8 cellular contexts compared by ENCODE assay signal in genomic region chr6:24720131-24720603, GRCh38. TPM values are rescaled to one million over a fixed set of nuclear protein-coding genes. Genes with fewer than 3 reads are reported as not detected.
DNase-seq lines count a peak whose midpoint lies in the region; ATAC-seq, FAIRE-seq and TF ChIP-seq lines count a peak whose summit lies in the region.

No MANE protein-coding gene starts in this region.

- H3K27ac Mint-ChIP-seq in CD14-positive monocyte = peak overlapping the region; percentile 96 to 100 (median 99)
- H3K27ac Mint-ChIP-seq in activated naive CD4-positive, alpha-beta T cell treated with anti-CD3 and anti-CD28 coated beads for 36 hours = peak overlapping the region; percentile 95

- no peak for TF ChIP-seq POLR2A in HCT116 (IDR thresholded peaks at IDR 0.05; ENCODE audit: borderline replicate concordance, extremely low read depth, insufficient read depth, insufficient read length)
- no peak for TF ChIP-seq POLR2A in tibial nerve (IDR thresholded peaks at IDR 0.05)

- WGBS in pancreas, 2 donors = 0 to 1% methylated on average over 30 to 39 of the region's 39 CpGs
- WGBS in tibial nerve, 2 donors = 0% methylated on average over 22 to 35 of the region's 39 CpGs

- no peak for TF ChIP-seq EP300 in tibial nerve (IDR thresholded peaks at IDR 0.05)

- H3K9me2 ChIP-seq in HCT116 (ENCODE audit: insufficient read depth) = no peaks in the 10 kb centered on the region

- intact Hi-C loops in CD14-positive monocyte (cut with micrococcal nuclease) = loop anchor here in 1 of 2 donors (2.0 to 10.0 kb wide), 5 partner anchors 23 to 285 kb away; partner anchors contain the start of genes ACOT13, GMNN and TDP2
- intact Hi-C loops in HCT116 (cut with micrococcal nuclease) = loop anchor here (5.0 kb wide), 1 partner anchor 47 kb away; no protein-coding TSS in a partner anchor
- intact Hi-C loops in activated naive CD4-positive, alpha-beta T cell treated with anti-CD3 and anti-CD28 coated beads for 36 hours (cut with micrococcal nuclease) = loop anchor here (1.0 to 2.0 kb wide), 4 partner anchors 8 to 295 kb away; partner anchors contain the start of gene RIPOR2
- intact Hi-C loops in head of caudate nucleus (cut with DNase I) = loop anchor here (2.0 kb wide), 1 partner anchor 53 kb away; the partner anchor contains the start of genes ACOT13 and TDP2
- intact Hi-C loops in pancreas (cut with DNase I) = no loop called here

- BruUV-seq in HCT116 (replicated peaks; lab: Mats Ljungman, UMichigan) = no TSS peak

- H3K27me3 Mint-ChIP-seq in CD14-positive monocyte (ENCODE audit: low read depth in 3 of 3) = peaks cover 1 to 2% (median 1%) of the 10 kb centered on the region in 3 donors
- H3K27me3 Mint-ChIP-seq in activated naive CD4-positive, alpha-beta T cell treated with anti-CD3 and anti-CD28 coated beads for 36 hours (ENCODE audit: low read depth) = no peaks in the 10 kb centered on the region

- H3K4me1 Mint-ChIP-seq in CD14-positive monocyte = peaks cover 40% of the 10 kb centered on the region
- peaks cover 36% of the 10 kb centered on the region for H3K4me1 Mint-ChIP-seq in activated naive CD4-positive, alpha-beta T cell treated with anti-CD3 and anti-CD28 coated beads for 36 hours (ENCODE audit: low read depth)

- no peaks in the 10 kb centered on the region for H3K9me3 ChIP-seq in HCT116 (ENCODE audit: control insufficient read depth in 1 of 2, insufficient read depth in 1 of 2, low read depth in 1 of 2, low read length in 2 of 2)
- no peaks in the 10 kb centered on the region for H3K9me3 ChIP-seq in RWPE2 (ENCODE audit: severe bottlenecking)
- H3K9me3 ChIP-seq in pancreas = no peaks in the 10 kb centered on the region
- no peaks in the 10 kb centered on the region for H3K9me3 ChIP-seq in tibial nerve

- RAD21 ChIA-PET in HCT116 (lab: Charles Lee; ENCODE audit: low non-redundant PET in 1 of 2, low total read pairs in 2 of 2, uncharacterized antibody in 2 of 2, unreplicated experiment in 2 of 2) = no interaction called here

- peak overlapping the region; percentile 99 for H3K9ac ChIP-seq in HCT116 (ENCODE audit: low read length)

- CTCF ChIA-PET in HCT116 (lab: Charles Lee) = no interaction called here
- CTCF ChIA-PET in activated naive CD4-positive, alpha-beta T cell treated with anti-CD3 and anti-CD28 coated beads for 36 hours (lab: Charles Lee) = interaction anchor here (2.1 kb wide), 1 partner anchor 13 kb away, joined by 10 read pairs; no protein-coding TSS in a partner anchor

- H3K4me1 ChIP-seq in HCT116 (ENCODE audit: control insufficient read depth in 1 of 2, insufficient read depth in 2 of 2, low read length in 2 of 2) (peaks cover 16 to 30% of the 10 kb centered on the region in 2 experiments; a peak in 3 of 4 replicates), RWPE2 (ENCODE audit: insufficient read depth, poor library complexity, severe bottlenecking) (peaks cover 14% of the 10 kb centered on the region), pancreas (peaks cover 4 to 24% (median 10%) of the 10 kb centered on the region in 3 donors), tibial nerve (peaks cover 0 to 41% (median 20%) of the 10 kb centered on the region in 4 donors)

- H3K9me3 Mint-ChIP-seq in CD14-positive monocyte = peaks cover 0 to 2% (median 0%) of the 10 kb centered on the region in 7 donors
- H3K9me3 Mint-ChIP-seq in activated naive CD4-positive, alpha-beta T cell treated with anti-CD3 and anti-CD28 coated beads for 36 hours = no peaks in the 10 kb centered on the region

- H3K36me3 Mint-ChIP-seq in CD14-positive monocyte = peaks cover 34 to 35% of the 10 kb centered on the region in 2 donors
- H3K36me3 Mint-ChIP-seq in activated naive CD4-positive, alpha-beta T cell treated with anti-CD3 and anti-CD28 coated beads for 36 hours (ENCODE audit: low read depth) = peaks cover 44% of the 10 kb centered on the region

- H3K4me2 ChIP-seq in HCT116 (ENCODE audit: low read length) = peak overlapping the region; percentile 90

- H4K20me1 ChIP-seq in HCT116 (ENCODE audit: insufficient read depth) = peaks cover 11% of the 10 kb centered on the region; the same call in 1 of the 2 replicates

- TF ChIP-seq CTCF in CD14-positive monocyte (IDR thresholded peaks at IDR 0.05) (no peak), HCT116 (IDR thresholded peaks at IDR 0.05 in 2 of 3, conservative IDR thresholded peaks at IDR 0.05 in 1 of 3; ENCODE audit: borderline replicate concordance in 1 of 3, insufficient read depth in 1 of 3, low read depth in 2 of 3, low read length in 2 of 3) (no peak), RWPE2 (IDR thresholded peaks at IDR 0.05; ENCODE audit: poor library complexity, severe bottlenecking) (no peak), pancreas (IDR thresholded peaks at IDR 0.05) (no peak), tibial nerve (IDR thresholded peaks at IDR 0.05) (no peak)

- peak overlapping the region; percentile 95 for H3K27ac ChIP-seq in HCT116 (ENCODE audit: low read depth, low read length)
- peak overlapping the region; percentile 83 for H3K27ac ChIP-seq in RWPE2 (ENCODE audit: poor library complexity, severe bottlenecking)
- H3K27ac ChIP-seq in pancreas = peak overlapping the region; percentile 98 to 100 (median 100)
- peak overlapping the region; percentile 96 to 100 (median 97) for H3K27ac ChIP-seq in tibial nerve

- H3K4me3 Mint-ChIP-seq in CD14-positive monocyte = peak overlapping the region; percentile 95 to 99
- peak overlapping the region; percentile 99 for H3K4me3 Mint-ChIP-seq in activated naive CD4-positive, alpha-beta T cell treated with anti-CD3 and anti-CD28 coated beads for 36 hours

- H3K27me3 ChIP-seq in HCT116 (ENCODE audit: insufficient read depth, low read length) = no peaks in the 10 kb centered on the region
- no peaks in the 10 kb centered on the region for H3K27me3 ChIP-seq in RWPE2 (ENCODE audit: insufficient read depth, poor library complexity, severe bottlenecking)
- no peaks in the 10 kb centered on the region for H3K27me3 ChIP-seq in pancreas
- no peaks in the 10 kb centered on the region for H3K27me3 ChIP-seq in tibial nerve

- ATAC-seq in HCT116 (peak; percentile 10), RWPE2 (ENCODE audit: low read depth) (peak; percentile 35), pancreas (peak; percentile 38 to 54 (median 46)), GM21528 (IDR thresholded peaks at IDR 0.05; ENCODE audit: low FRiP score, unreplicated experiment) (no peak)

- H3K4me3 ChIP-seq in HCT116 (replicated peaks in 1 of 2; ENCODE audit: low read depth in 1 of 2, low read length in 2 of 2) (peak overlapping the region; percentile 92 to 96), RWPE2 (ENCODE audit: severe bottlenecking) (peak overlapping the region; percentile 92), pancreas (peak overlapping the region; percentile 80 to 87 (median 84)), tibial nerve (peak overlapping the region; percentile 69 to 86 (median 74))

- FAIRE-seq in pancreas (lab: Jason Lieb, UNC) = no peak

- H2AFZ ChIP-seq in HCT116 (ENCODE audit: low read depth, low read length, poor library complexity, severe bottlenecking) = no peak overlapping the region

- POLR2A ChIA-PET in HCT116 (lab: Charles Lee) = interaction anchor here (0.8 kb wide), 1 partner anchor 51 kb away, joined by 3 read pairs; no protein-coding TSS in a partner anchor

- DNase-seq in CD14-positive monocyte (ENCODE audit: low spot score) = peak; percentile 64
- DNase-seq in HCT116 (ENCODE audit: low read depth, low spot score) = no peak
- no peak for DNase-seq in RWPE2 (ENCODE audit: low spot score)
- DNase-seq in activated naive CD4-positive, alpha-beta T cell treated with anti-CD3 and anti-CD28 coated beads for 36 hours = peak; percentile 80
- peak in 38 of 42 donors; percentile 23 to 77 (median 52) for DNase-seq in head of caudate nucleus
- peak; percentile 57 to 86 (median 72) for DNase-seq in pancreas
- peak in 1 of 2 donors; percentile 45 for DNase-seq in tibial nerve (ENCODE audit: low spot score in 2 of 2)

- H3K79me2 ChIP-seq in HCT116 (ENCODE audit: insufficient read depth, low read length) = peaks cover 53% of the 10 kb centered on the region

- H3K36me3 ChIP-seq in HCT116 (ENCODE audit: control insufficient read depth in 1 of 2, insufficient read depth in 2 of 2, low read length in 2 of 2) = peaks cover 17 to 29% of the 10 kb centered on the region in 2 experiments
- H3K36me3 ChIP-seq in RWPE2 (ENCODE audit: low read depth) = peaks cover 43% of the 10 kb centered on the region
- H3K36me3 ChIP-seq in pancreas = peaks cover 0 to 6% (median under 1%) of the 10 kb centered on the region in 3 donors
- H3K36me3 ChIP-seq in tibial nerve = peaks cover 0 to 15% (median 0%) of the 10 kb centered on the region in 3 donors

- no peak for TF ChIP-seq RAD21 in HCT116 (IDR thresholded peaks at IDR 0.05; ENCODE audit: low read depth)

TF ChIP-seq in HCT116, 20 proteins besides CTCF, POLR2A, EP300 and RAD21:
- TF ChIP-seq ZFX (IDR thresholded peaks at IDR 0.05) = peak; percentile 37; the same call in 1 of the 2 replicates
- peak; percentile 66; the same call in 1 of the 2 replicates for TF ChIP-seq SIN3A (IDR thresholded peaks at IDR 0.05; ENCODE audit: low read depth)
- no peak for TF ChIP-seq CEBPB (IDR thresholded peaks at IDR 0.05; ENCODE audit: low read depth)

RNA-seq across cellular contexts. Expression of gene C6orf62, which starts 1.2 kb away (rescaled TPM):
- polyA plus RNA-seq in CD14-positive monocyte (10 to 100 TPM; 55.4 to 78.8 TPM), pancreas (10 to 100 TPM; 45.7 to 52.4 TPM)
- total RNA-seq in HCT116 (2021; ENCODE audit: unreplicated experiment) (103 TPM), pancreas (10 to 100 TPM; 33.7 to 85.6 (median 53.2) TPM), tibial nerve (100 to 1,000 TPM in 1 of 4 donors, 10 to 100 TPM in 3; 55.9 to 122 (median 77.9) TPM)
- polyA plus RNA-seq in HCT116 (2012) = 42.4 and 56.8 TPM in 2 replicates
- 100 to 1,000 TPM; 110 to 112 TPM for total RNA-seq in activated naive CD4-positive, alpha-beta T cell treated with anti-CD3 and anti-CD28 coated beads for 36 hours

RNA-seq across cellular contexts. Expression of gene ACOT13, which starts 53.3 kb away (rescaled TPM):
- 10 to 100 TPM; 14.5 to 20.1 TPM for polyA plus RNA-seq in CD14-positive monocyte
- 33.5 TPM for total RNA-seq in HCT116 (2021; ENCODE audit: unreplicated experiment)
- polyA plus RNA-seq in HCT116 (2012) = 15.6 and 20.5 TPM in 2 replicates
- total RNA-seq in activated naive CD4-positive, alpha-beta T cell treated with anti-CD3 and anti-CD28 coated beads for 36 hours = 10 to 100 TPM; 34.0 to 36.1 TPM
- 10 to 100 TPM in 3 of 6 donors, 1 to 10 TPM in 3; 7.1 to 11.6 (median 9.3) TPM for total RNA-seq in pancreas
- polyA plus RNA-seq in pancreas = 10 to 100 TPM; 10.2 to 17.7 TPM
- 10 to 100 TPM in 1 of 4 donors, 1 to 10 TPM in 3; 3.3 to 10.2 (median 7.5) TPM for total RNA-seq in tibial nerve

RNA-seq across cellular contexts. Expression of gene TDP2, which starts 53.5 kb away (rescaled TPM):
- polyA plus RNA-seq in CD14-positive monocyte = 10 to 100 TPM; 21.8 to 24.2 TPM
- total RNA-seq in HCT116 (2021; ENCODE audit: unreplicated experiment) = 30.2 TPM
- 15.0 and 17.1 TPM in 2 replicates for polyA plus RNA-seq in HCT116 (2012)
- total RNA-seq in activated naive CD4-positive, alpha-beta T cell treated with anti-CD3 and anti-CD28 coated beads for 36 hours = 10 to 100 TPM; 41.5 to 44.2 TPM
- total RNA-seq in pancreas = 10 to 100 TPM; 14.7 to 26.9 (median 18.3) TPM
- polyA plus RNA-seq in pancreas = 10 to 100 TPM; 21.6 to 41.9 TPM
- 10 to 100 TPM; 24.9 to 32.0 (median 31.3) TPM for total RNA-seq in tibial nerve

RNA-seq across cellular contexts. Expression of gene GMNN, which starts 54.6 kb away (rescaled TPM):
- 1 to 10 TPM; 2.6 to 5.2 TPM for polyA plus RNA-seq in CD14-positive monocyte
- 54.9 TPM for total RNA-seq in HCT116 (2021; ENCODE audit: unreplicated experiment)
- polyA plus RNA-seq in HCT116 (2012) = 21.5 and 27.0 TPM in 2 replicates
- 10 to 100 TPM; 84.9 to 85.1 TPM for total RNA-seq in activated naive CD4-positive, alpha-beta T cell treated with anti-CD3 and anti-CD28 coated beads for 36 hours
- total RNA-seq in pancreas = 10 to 100 TPM; 36.5 to 69.4 (median 50.3) TPM
- 10 to 100 TPM; 44.4 to 57.0 TPM for polyA plus RNA-seq in pancreas
- 10 to 100 TPM in 3 of 4 donors, 1 to 10 TPM in 1; 5.5 to 20.7 (median 13.9) TPM for total RNA-seq in tibial nerve

Comparison
In these comparisons a context has a peak if more than half of its experiments do, and no peak if none do; other contexts are left out.
1. DNase-seq: peak in CD14-positive monocyte (single experiment), activated naive CD4-positive, alpha-beta T cell treated with anti-CD3 and anti-CD28 coated beads for 36 hours (single experiment), head of caudate nucleus (38 of 42) and pancreas (6 of 6); none in HCT116 (single experiment) and RWPE2 (single experiment).
2. intact Hi-C loops: an anchor here in HCT116 (5.0 kb wide), activated naive CD4-positive, alpha-beta T cell treated with anti-CD3 and anti-CD28 coated beads for 36 hours (1.0 to 2.0 kb wide) and head of caudate nucleus (2.0 kb wide); none called in pancreas.
3. Peak in every context shown above with its lines, with median percentiles within 50 percentile points of each other: H3K27ac ChIP-seq and H3K4me3 ChIP-seq.